Comparison of ENCODE assay signal across 21 cellular contexts in genomic region chr15:98898122-98898521, GRCh38.
A peak's percentile ranks its signal among the peaks of the same experiment; 100 is the strongest.
DNase-seq lines count a peak whose midpoint lies in the region; ATAC-seq, FAIRE-seq and TF ChIP-seq lines count a peak whose summit lies in the region.
"Had no signal": no experiment of that assay in that cellular context is flagged by ENCODE, and none has a peak within 500 bp of the region (broad histone marks: within the 10 kb centered on the region; RNA-seq: fewer than 3 reads in every experiment).

No MANE protein-coding gene starts in this region.

- no peaks in the 10 kb centered on the region for H3K27me3 ChIP-seq in HL-60 (ENCODE audit: insufficient read depth, poor library complexity, severe bottlenecking)
- no peaks in the 10 kb centered on the region for H3K27me3 ChIP-seq in astrocyte (ENCODE audit: insufficient read depth, low read length)
- no peaks in the 10 kb centered on the region for H3K27me3 ChIP-seq in keratinocyte (ENCODE audit: control insufficient read depth, extremely low read depth, insufficient read depth, low read length)
- H3K27me3 ChIP-seq in smooth muscle cell (ENCODE audit: low read depth): no peaks in the 10 kb centered on the region
- H3K27me3 ChIP-seq: testis had no signal

- peak overlapping the region; percentile 99 for H3K27ac Mint-ChIP-seq in astrocyte (ENCODE audit: unreplicated experiment)
- H3K27ac Mint-ChIP-seq: nephron progenitor cell, progenitor cell of endocrine pancreas had no signal

- no peak for ATAC-seq in GM18519 (IDR thresholded peaks at IDR 0.05; ENCODE audit: low FRiP score, unreplicated experiment)
- ATAC-seq: GM23338, WTC11 had no signal

- H3K9me3 ChIP-seq in astrocyte (ENCODE audit: insufficient read depth, low read depth, low read length) (no peaks in the 10 kb centered on the region), keratinocyte (ENCODE audit: control insufficient read depth, low read depth, low read length) (no peaks in the 10 kb centered on the region), smooth muscle cell (replicated peaks; ENCODE audit: low read depth) (no peaks in the 10 kb centered on the region)
- H3K9me3 ChIP-seq: testis had no signal

- H3K9ac ChIP-seq in astrocyte (ENCODE audit: low read length) (peak overlapping the region; percentile 90), keratinocyte (ENCODE audit: control insufficient read depth, extremely low read depth, insufficient read depth, low read length) (peak overlapping the region; percentile 71), smooth muscle cell (ENCODE audit: low read depth) (peak overlapping the region; percentile 89)

- H3K36me3 Mint-ChIP-seq in astrocyte (ENCODE audit: low read depth, unreplicated experiment): peaks cover 27% of the 10 kb centered on the region

- H2AFZ ChIP-seq in astrocyte (ENCODE audit: low read depth, low read length) (no peak overlapping the region), keratinocyte (ENCODE audit: control insufficient read depth, low read length) (no peak overlapping the region), smooth muscle cell (ENCODE audit: low read depth) (no peak overlapping the region)
- H2AFZ ChIP-seq: GM23338 had no signal

- WGBS in smooth muscle cell (ENCODE audit: low lambda C conversion rate): 60% methylated on average over 2 of the region's 2 CpGs

- DNase-seq in HL-60 (ENCODE audit: low read depth in 1 of 2, low spot score in 1 of 2) (no peak), astrocyte (ENCODE audit: low read depth) (no peak), keratinocyte (ENCODE audit: low read depth, low spot score) (no peak), smooth muscle cell (lab: John Stamatoyannopoulos, UW; ENCODE audit: unreplicated experiment) (no peak), dedifferentiated amniotic fluid mesenchymal stem cell (ENCODE audit: extremely low spot score) (no peak), T1000 (lab: John Stamatoyannopoulos, UW) (no peak), NCI-H2196 treated with DMSO at 0.1 percent for 48 hours (lab: John Stamatoyannopoulos, UW; ENCODE audit: unreplicated experiment) (no peak)
- DNase-seq: activated CD4-positive, alpha-beta T cell treated with anti-CD3 and anti-CD28 coated beads, Interleukin-2, amount 50 U/mL, for 48 hours; anterior cingulate cortex; kidney glomerular epithelial cell; mesendoderm; NCI-H1436; NCI-H526 treated with DMSO at 0.1 percent for 48 hours; nephron progenitor cell; T-helper 2 cell; testis had no signal

- no peaks in the 10 kb centered on the region for H3K9me1 ChIP-seq in keratinocyte (ENCODE audit: control insufficient read depth, extremely low read depth, insufficient read depth, low read length)

- TF ChIP-seq CTCF in HL-60 (IDR thresholded peaks at IDR 0.05; ENCODE audit: insufficient read depth, low read length): no peak
- no peak for TF ChIP-seq CTCF in astrocyte (IDR thresholded peaks at IDR 0.05; ENCODE audit: insufficient read depth, low read depth, low read length)
- TF ChIP-seq CTCF in keratinocyte (optimal IDR thresholded peaks at IDR 0.05 in 1 of 3, IDR thresholded peaks at IDR 0.05 in 1 of 3, conservative IDR thresholded peaks at IDR 0.05 in 1 of 3; ENCODE audit: extremely low read depth in 1 of 3, insufficient read depth in 2 of 3, low read length in 3 of 3): no peak
- no peak for TF ChIP-seq CTCF in smooth muscle cell (IDR thresholded peaks at IDR 0.05; ENCODE audit: borderline replicate concordance, insufficient read depth, poor library complexity, severe bottlenecking)

- no peaks in the 10 kb centered on the region for H3K27me3 Mint-ChIP-seq in astrocyte (ENCODE audit: low read depth, unreplicated experiment)
- H3K27me3 Mint-ChIP-seq: progenitor cell of endocrine pancreas had no signal

- peaks cover 69% of the 10 kb centered on the region for H3K4me1 ChIP-seq in astrocyte (ENCODE audit: insufficient read depth, low read length)
- peaks cover 71% of the 10 kb centered on the region for H3K4me1 ChIP-seq in keratinocyte (ENCODE audit: control insufficient read depth, extremely low read depth, insufficient read depth, low read length)
- H3K4me1 ChIP-seq in smooth muscle cell (ENCODE audit: low read depth): peaks cover 59% of the 10 kb centered on the region

- FAIRE-seq in astrocyte (lab: Jason Lieb, UNC) (no peak), keratinocyte (lab: Jason Lieb, UNC) (no peak)
- FAIRE-seq: frontal cortex had no signal

- H3K4me2 ChIP-seq in astrocyte (ENCODE audit: low read length): peak overlapping the region; percentile 81
- H3K4me2 ChIP-seq in keratinocyte (ENCODE audit: control insufficient read depth, extremely low read depth, insufficient read depth, low read depth, low read length): peak overlapping the region; percentile 72
- peak overlapping the region; percentile 84 for H3K4me2 ChIP-seq in smooth muscle cell
- H3K4me2 ChIP-seq: GM23338 had no signal

- peaks cover 67% of the 10 kb centered on the region for H3F3A ChIP-seq in smooth muscle cell (ENCODE audit: low read depth)

- H3K9me3 Mint-ChIP-seq in astrocyte (ENCODE audit: unreplicated experiment): no peaks in the 10 kb centered on the region
- H3K9me3 Mint-ChIP-seq: GM23338, WTC11 had no signal

- H3K4me3 ChIP-seq in HL-60 (replicated peaks; ENCODE audit: insufficient read depth, low read length) (no peak overlapping the region), astrocyte (ENCODE audit: insufficient read depth, low read depth, low read length) (no peak overlapping the region), keratinocyte (ENCODE audit: control insufficient read depth in 2 of 3, extremely low read depth in 1 of 3, insufficient read depth in 2 of 3, low read depth in 1 of 3, low read length in 3 of 3) (no peak overlapping the region), smooth muscle cell (no peak overlapping the region)
- H3K4me3 ChIP-seq: GM23338, testis had no signal

- dilution Hi-C loops in keratinocyte (cut with MboI; ENCODE audit: extremely low pct_ligation_motif_present, low sequenced_read_pairs): no loop called here

- H3K4me3 Mint-ChIP-seq in astrocyte (ENCODE audit: unreplicated experiment): peak overlapping the region; percentile 16
- H3K4me3 Mint-ChIP-seq: GM23338, nephron progenitor cell, WTC11 had no signal

- H3K36me3 ChIP-seq in astrocyte (ENCODE audit: insufficient read depth, low read length): peaks cover 9% of the 10 kb centered on the region
- peaks cover 0 to 1% of the 10 kb centered on the region in 2 experiments for H3K36me3 ChIP-seq in keratinocyte (ENCODE audit: control insufficient read depth in 2 of 2, extremely low read depth in 1 of 2, insufficient read depth in 2 of 2, low read length in 2 of 2)
- no peaks in the 10 kb centered on the region for H3K36me3 ChIP-seq in smooth muscle cell (ENCODE audit: low read depth)

- H4K20me1 ChIP-seq in astrocyte (ENCODE audit: insufficient read depth, low read length): no peaks in the 10 kb centered on the region
- no peaks in the 10 kb centered on the region for H4K20me1 ChIP-seq in keratinocyte (ENCODE audit: control insufficient read depth, extremely low read depth, insufficient read depth, low read length)
- H4K20me1 ChIP-seq in smooth muscle cell (ENCODE audit: low read depth): no peaks in the 10 kb centered on the region

- H3K27ac ChIP-seq in HL-60 (replicated peaks) (peak overlapping the region; percentile 7; the same call in 1 of the 2 replicates), astrocyte (ENCODE audit: low read depth, low read length) (peak overlapping the region; percentile 99), keratinocyte (ENCODE audit: control insufficient read depth, insufficient read depth, low read length) (peak overlapping the region; percentile 93), smooth muscle cell (ENCODE audit: low read depth) (peak overlapping the region; percentile 97)
- H3K27ac ChIP-seq: testis had no signal

- peaks cover 57% of the 10 kb centered on the region for H3K79me2 ChIP-seq in astrocyte (ENCODE audit: insufficient read depth, low read length)
- H3K79me2 ChIP-seq in keratinocyte (ENCODE audit: control insufficient read depth, insufficient read depth, low read length): peaks cover 29% of the 10 kb centered on the region
- peaks cover 27% of the 10 kb centered on the region for H3K79me2 ChIP-seq in smooth muscle cell (ENCODE audit: low read depth)

- peaks cover 84% of the 10 kb centered on the region for H3K4me1 Mint-ChIP-seq in astrocyte (ENCODE audit: low read depth, unreplicated experiment)

Comparison
In these comparisons a context has a peak if more than half of its experiments do, and no peak if none do; other contexts are left out.
1. H3K27ac ChIP-seq: peak in every context shown above with its lines; median percentile 99 in astrocyte; 97 in smooth muscle cell; 93 in keratinocyte; 7 in HL-60.